8 cellular contexts compared by ENCODE assay signal in genomic region chr16:84647830-84648594, GRCh38. TPM values are rescaled to one million over a fixed set of nuclear protein-coding genes. Genes with fewer than 3 reads are reported as not detected.
DNase-seq lines count a peak whose midpoint lies in the region; ATAC-seq and TF ChIP-seq lines count a peak whose summit lies in the region.

Gene KLHL36 (plus strand): TSS chr16:84648511. CDS start chr16:84650868, 2,357 bp downstream.

- no peak for TF ChIP-seq CTCF in OCI-LY1 (IDR thresholded peaks at IDR 0.05; ENCODE audit: low read length)
- TF ChIP-seq CTCF in fibroblast of lung (conservative IDR thresholded peaks at IDR 0.05 in 1 of 2, IDR thresholded peaks at IDR 0.05 in 1 of 2; ENCODE audit: low read depth in 1 of 2, low read length in 2 of 2): no peak

- peaks cover 22 to 26% of the 10 kb centered on the region in 2 donors for H3K4me1 Mint-ChIP-seq in natural killer cell treated with Interleukin-12 subunit alpha and Interleukin-12 subunit beta and Interleukin-15 and Interleukin-18, amount 100 ng/mL, for 72 hours (ENCODE audit: low read depth in 2 of 2)

- peak; percentile 91 for ATAC-seq in HG02759 (IDR thresholded peaks at IDR 0.05; ENCODE audit: unreplicated experiment)
- ATAC-seq in natural killer cell treated with Interleukin-12 subunit alpha and Interleukin-12 subunit beta and Interleukin-15 and Interleukin-18, amount 100 ng/mL, for 72 hours: peak; percentile 92 to 96
- peak; percentile 85 for ATAC-seq in stimulated activated naive CD8-positive, alpha-beta T cell treated with anti-CD3 and anti-CD28 coated beads, Interleukin-15, Interleukin-2, amounts not matched to agents 100 U/mL and 50 U/mL, for 24 hours

- peak within 1 kb of the TSS; percentile 96 for H3K4me2 ChIP-seq in OCI-LY1 (ENCODE audit: low read length)
- peak within 1 kb of the TSS; percentile 89 for H3K4me2 ChIP-seq in fibroblast of lung (ENCODE audit: extremely low read depth, insufficient read depth, low read length)

- H3K4me1 ChIP-seq in OCI-LY1 (ENCODE audit: insufficient read depth, low read length, severe bottlenecking): peaks cover 28% of the 10 kb centered on the region
- peaks cover 15% of the 10 kb centered on the region for H3K4me1 ChIP-seq in fibroblast of lung (ENCODE audit: control insufficient read depth, extremely low read depth, insufficient read depth, low read length)

- H3K4me3 Mint-ChIP-seq in natural killer cell treated with Interleukin-12 subunit alpha and Interleukin-12 subunit beta and Interleukin-15 and Interleukin-18, amount 100 ng/mL, for 72 hours: peak within 1 kb of the TSS; percentile 95

- no peak within 1 kb of the TSS for H2AFZ ChIP-seq in OCI-LY1 (ENCODE audit: low read length)
- H2AFZ ChIP-seq in fibroblast of lung (ENCODE audit: low read length): peak within 1 kb of the TSS; percentile 90

- peak within 1 kb of the TSS; percentile 70 to 84 for H3K27ac Mint-ChIP-seq in natural killer cell treated with Interleukin-12 subunit alpha and Interleukin-12 subunit beta and Interleukin-15 and Interleukin-18, amount 100 ng/mL, for 72 hours

- peak within 1 kb of the TSS; percentile 71 for H3K9ac ChIP-seq in OCI-LY1 (ENCODE audit: low read length)
- peak within 1 kb of the TSS; percentile 70 for H3K9ac ChIP-seq in fibroblast of lung (ENCODE audit: insufficient read depth, low read length)

- H3K4me3 ChIP-seq in OCI-LY1 (ENCODE audit: low read depth, low read length, poor library complexity, severe bottlenecking) (peak within 1 kb of the TSS; percentile 84), fibroblast of lung (replicated peaks in 1 of 4; ENCODE audit: control extremely low read depth in 1 of 4, insufficient read depth in 1 of 4, low read depth in 3 of 4, low read length in 4 of 4) (peak within 1 kb of the TSS; percentile 61 to 80 (median 66))

- H3K27me3 Mint-ChIP-seq in natural killer cell treated with Interleukin-12 subunit alpha and Interleukin-12 subunit beta and Interleukin-15 and Interleukin-18, amount 100 ng/mL, for 72 hours: peaks cover 0 to 2% of the 10 kb centered on the region in 2 donors

- H3K36me3 Mint-ChIP-seq in natural killer cell treated with Interleukin-12 subunit alpha and Interleukin-12 subunit beta and Interleukin-15 and Interleukin-18, amount 100 ng/mL, for 72 hours: peaks cover 5% of the 10 kb centered on the region

- H3F3A ChIP-seq in OCI-LY1 (ENCODE audit: insufficient read depth, low read length): no peaks in the 10 kb centered on the region

- DNase-seq in NCI-H748 (lab: John Stamatoyannopoulos, UW; ENCODE audit: unreplicated experiment) (peak; percentile 44), NCI-H748 treated with DMSO at 0.1 percent for 48 hours (lab: John Stamatoyannopoulos, UW) (no peak), activated T-helper 1 cell treated with Interleukin-2 at 50 U/mL for 16 hours (ENCODE audit: low read depth) (peak; percentile 66), fibroblast of lung (ENCODE audit: low read depth in 2 of 2) (peak in 1 of 2 donors; percentile 20)
- DNase-seq in natural killer cell treated with Interleukin-12 subunit alpha and Interleukin-12 subunit beta and Interleukin-15 and Interleukin-18, amount 100 ng/mL, for 72 hours (ENCODE audit: low spot score): peak; percentile 85
- peak; percentile 79 for DNase-seq in stimulated activated naive CD8-positive, alpha-beta T cell treated with anti-CD3 and anti-CD28 coated beads, Interleukin-15, Interleukin-2, amounts not matched to agents 100 U/mL and 50 U/mL, for 24 hours

- 0 out of 2 replicates have a peak, but pooled peaks cover 4% of the 10 kb centered on the region for H3K27me3 ChIP-seq in OCI-LY1 (ENCODE audit: insufficient read depth, low read length)
- H3K27me3 ChIP-seq in fibroblast of lung (ENCODE audit: control insufficient read depth, insufficient read depth, low read length): no peaks in the 10 kb centered on the region

- no peaks in the 10 kb centered on the region for H3K9me3 Mint-ChIP-seq in natural killer cell treated with Interleukin-12 subunit alpha and Interleukin-12 subunit beta and Interleukin-15 and Interleukin-18, amount 100 ng/mL, for 72 hours

- no peaks in the 10 kb centered on the region for H3K79me2 ChIP-seq in OCI-LY1 (ENCODE audit: insufficient read depth, low read length)
- H3K79me2 ChIP-seq in fibroblast of lung (ENCODE audit: control insufficient read depth, insufficient read depth, low read length): peaks cover 17% of the 10 kb centered on the region

- no peaks in the 10 kb centered on the region for H3K9me2 ChIP-seq in OCI-LY1 (ENCODE audit: low read depth, low read length)

- H3K36me3 ChIP-seq in OCI-LY1 (ENCODE audit: insufficient read depth, low read length) (peaks cover 16% of the 10 kb centered on the region), fibroblast of lung (ENCODE audit: control insufficient read depth, insufficient read depth, low read length) (peaks cover 2% of the 10 kb centered on the region)

- H3K9me3 ChIP-seq in OCI-LY1 (ENCODE audit: low read length) (no peaks in the 10 kb centered on the region), fibroblast of lung (ENCODE audit: control insufficient read depth, insufficient read depth, low read depth, low read length) (no peaks in the 10 kb centered on the region)

- H3K27ac ChIP-seq in OCI-LY1 (ENCODE audit: low read depth, low read length, poor library complexity, severe bottlenecking) (no peak within 1 kb of the TSS), fibroblast of lung (ENCODE audit: insufficient read depth, low read length) (peak within 1 kb of the TSS; percentile 64)

- no peaks in the 10 kb centered on the region for H4K20me1 ChIP-seq in OCI-LY1 (ENCODE audit: insufficient read depth, low read length)
- no peaks in the 10 kb centered on the region for H4K20me1 ChIP-seq in fibroblast of lung (ENCODE audit: control insufficient read depth, extremely low read depth, insufficient read depth, low read length)

RNA-seq across cellular contexts. Expression of gene KLHL36, which starts in this region (rescaled TPM):
- total RNA-seq in fibroblast of lung: 71.9 and 83.1 TPM in 2 replicates
- polyA plus RNA-seq in fibroblast of lung: 26.6 and 29.7 TPM in 2 replicates
- 26.5 and 26.7 TPM in 2 replicates for polyA plus RNA-seq in fibroblast of lung (2012)
- 65.6 and 66.2 TPM in 2 replicates for polyA minus RNA-seq in fibroblast of lung (ENCODE audit: low replicate concordance)
- 10 to 100 TPM; 35.9 to 48.6 TPM for total RNA-seq in natural killer cell treated with Interleukin-12 subunit alpha and Interleukin-12 subunit beta and Interleukin-15 and Interleukin-18, amount 100 ng/mL, for 72 hours
